ENCODE assay signal across 8 cellular contexts in genomic region chr2:26043862-26044736, GRCh38. TPM values are rescaled to one million over a fixed set of nuclear protein-coding genes. Genes with fewer than 3 reads are reported as not detected.
A peak's percentile ranks its signal among the peaks of the same experiment; 100 is the strongest.
DNase-seq lines count a peak whose midpoint lies in the region; ATAC-seq, FAIRE-seq and TF ChIP-seq lines count a peak whose summit lies in the region.

No MANE protein-coding gene starts in this region.

- H2AFZ ChIP-seq in H9 (ENCODE audit: low read length) (no peak overlapping the region), HepG2 (ENCODE audit: low read length) (no peak overlapping the region)

- intact Hi-C loops in HepG2 (cut with micrococcal nuclease; ENCODE audit: unreplicated experiment), result no loop called here

- no peaks in the 10 kb centered on the region for H3K27me3 Mint-ChIP-seq in H9 (ENCODE audit: low read depth)
- no peaks in the 10 kb centered on the region for H3K27me3 Mint-ChIP-seq in activated naive CD8-positive, alpha-beta T cell treated with anti-CD3 and anti-CD28 coated beads for 36 hours

- no peak for TF ChIP-seq POLR2A in HepG2 (IDR thresholded peaks at IDR 0.05; ENCODE audit: insufficient read depth in 1 of 2, low read depth in 2 of 2, low read length in 2 of 2)

- H3K79me1 ChIP-seq in H9 (ENCODE audit: insufficient read depth, low read depth, low read length, poor library complexity, severe bottlenecking), result peaks cover 5% of the 10 kb centered on the region

- H3T11ph ChIP-seq in H9 (ENCODE audit: low read length), result no peak overlapping the region

- H3K4ac ChIP-seq in H9 (ENCODE audit: low read depth, low read length), result no peak overlapping the region

- H2BK12ac ChIP-seq in H9 (ENCODE audit: insufficient read length, low read depth, low read length), result no peak overlapping the region

- no peaks in the 10 kb centered on the region for H3K9me3 Mint-ChIP-seq in H9
- no peaks in the 10 kb centered on the region for H3K9me3 Mint-ChIP-seq in activated naive CD8-positive, alpha-beta T cell treated with anti-CD3 and anti-CD28 coated beads for 36 hours

- H3K4me1 ChIP-seq in BLaER1 treated with 17β-estradiol and CSF1 and Interleukin-3, amounts not matched to agents 10 nM and 100 nM, result peaks cover 0 to 92% (median 10%) of the 10 kb centered on the region in 10 experiments; a peak in 13 of 20 replicates
- H3K4me1 ChIP-seq in H9 (ENCODE audit: insufficient read depth, low read length) (no peaks in the 10 kb centered on the region; the same call in 1 of the 2 replicates), HepG2 (ENCODE audit: insufficient read depth, low read length) (peaks cover 79% of the 10 kb centered on the region)

- TF ChIP-seq RAD21 in HepG2 (CRISPR knock-in tag; IDR thresholded peaks at IDR 0.05), result no peak

- TF ChIP-seq CTCF in H9 (conservative IDR thresholded peaks at IDR 0.05) (no peak), HepG2 (CRISPR knock-in tag; IDR thresholded peaks at IDR 0.05) (no peak)

- POLR2A ChIA-PET in HepG2 (lab: Yijun Ruan, JAX), result interaction anchor here (0.7 kb wide), 1 partner anchor 15 kb away, joined by 3 read pairs; no protein-coding TSS in a partner anchor

- no peak overlapping the region for H3K4me3 ChIP-seq in BLaER1 treated with 17β-estradiol and CSF1 and Interleukin-3, amounts not matched to agents 10 nM and 100 nM
- H3K4me3 ChIP-seq in HepG2 (replicated peaks in 1 of 3; ENCODE audit: insufficient read depth in 1 of 3, low read depth in 2 of 3, low read length in 3 of 3), result peak overlapping the region in 1 of 3 experiments; percentile 2; a peak in 1 of 6 replicates

- no peak for DNase-seq in H9
- DNase-seq in activated naive CD8-positive, alpha-beta T cell treated with anti-CD3 and anti-CD28 coated beads for 36 hours, result no peak
- peak; percentile 54 for DNase-seq in HepG2 (ENCODE audit: low spot score)
- DNase-seq in NCI-H2029 treated with DMSO at 0.1 percent for 48 hours (lab: John Stamatoyannopoulos, UW), result no peak
- no peak for DNase-seq in UCSD-AML1 (lab: John Stamatoyannopoulos, UW; ENCODE audit: unreplicated experiment)

- no peak overlapping the region for H3K23ac ChIP-seq in H9 (ENCODE audit: insufficient read length, low read depth, low read length)

- H3K4me3 Mint-ChIP-seq in H9, result peak overlapping the region in 1 of 2 experiments; percentile 7; a peak in 1 of 5 replicates
- peak overlapping the region; percentile 52 for H3K4me3 Mint-ChIP-seq in activated naive CD8-positive, alpha-beta T cell treated with anti-CD3 and anti-CD28 coated beads for 36 hours

- no peak overlapping the region for H3K18ac ChIP-seq in H9 (ENCODE audit: insufficient read length, low read depth, low read length)

- FAIRE-seq in HepG2 (lab: Jason Lieb, UNC), result no peak

- H2BK120ac ChIP-seq in H9 (ENCODE audit: low read depth, low read length, poor library complexity, severe bottlenecking), result no peak overlapping the region

- H2AK5ac ChIP-seq in H9 (ENCODE audit: insufficient read length, low read length), result no peak overlapping the region

- H3K14ac ChIP-seq in H9 (ENCODE audit: insufficient read depth, low read length), result no peak overlapping the region

- WGBS in H9 (ENCODE audit: extremely low coverage, insufficient read length, low lambda C conversion rate), result no CpG with 5 or more reads among the region's 8 CpGs
- 61% methylated on average over 8 of the region's 8 CpGs for WGBS in HepG2 (ENCODE audit: low lambda C conversion rate)

- CTCF ChIA-PET in HepG2 (lab: Yijun Ruan, JAX; ENCODE audit: low intra/inter-chr PET ratio, low total read pairs), result no interaction called here

- H3K27ac Mint-ChIP-seq in H9, result peak overlapping the region; percentile 7 to 86 (median 73)
- H3K27ac Mint-ChIP-seq in activated naive CD8-positive, alpha-beta T cell treated with anti-CD3 and anti-CD28 coated beads for 36 hours, result peak overlapping the region; percentile 50

- no peak overlapping the region for H4K91ac ChIP-seq in H9 (ENCODE audit: insufficient read length, low read depth, low read length)

- no peak overlapping the region for H4K5ac ChIP-seq in H9 (ENCODE audit: insufficient read length, low read depth, low read length)

- H3K9me3 ChIP-seq in BLaER1 treated with 17β-estradiol and CSF1 and Interleukin-3, amounts not matched to agents 10 nM and 100 nM (replicated peaks in 1 of 11), result peaks cover 0 to 28% (median 4%) of the 10 kb centered on the region in 11 experiments; a peak in 5 of 22 replicates
- H3K9me3 ChIP-seq in H9 (ENCODE audit: control insufficient read depth, low read depth, low read length) (no peaks in the 10 kb centered on the region), HepG2 (ENCODE audit: low read length) (no peaks in the 10 kb centered on the region)

- peaks cover 23 to 25% of the 10 kb centered on the region in 2 experiments for H3K4me1 Mint-ChIP-seq in H9
- peaks cover 52% of the 10 kb centered on the region for H3K4me1 Mint-ChIP-seq in activated naive CD8-positive, alpha-beta T cell treated with anti-CD3 and anti-CD28 coated beads for 36 hours

- peaks cover 61% of the 10 kb centered on the region; the same call in 1 of the 2 replicates for H3K79me2 ChIP-seq in H9 (ENCODE audit: insufficient read depth, low read length)
- peaks cover 97% of the 10 kb centered on the region for H3K79me2 ChIP-seq in HepG2 (ENCODE audit: insufficient read depth, low read length)

- no peak overlapping the region for H2BK15ac ChIP-seq in H9 (ENCODE audit: low read depth, low read length)

- no peak overlapping the region for H2BK20ac ChIP-seq in H9 (ENCODE audit: low read depth, low read length, poor library complexity, severe bottlenecking)

- peak; percentile 45 for ATAC-seq in HepG2
- no peak for ATAC-seq in GM21367 (IDR thresholded peaks at IDR 0.05; ENCODE audit: unreplicated experiment)
- no peak for ATAC-seq in HG02588 (IDR thresholded peaks at IDR 0.05; ENCODE audit: unreplicated experiment)

- peaks cover 13 to 29% (median 26%) of the 10 kb centered on the region in 3 experiments; a peak in 6 of 7 replicates for H3K36me3 Mint-ChIP-seq in H9 (ENCODE audit: insufficient read depth in 1 of 3, low read depth in 3 of 3)
- peaks cover 36% of the 10 kb centered on the region for H3K36me3 Mint-ChIP-seq in activated naive CD8-positive, alpha-beta T cell treated with anti-CD3 and anti-CD28 coated beads for 36 hours

- H3K23me2 ChIP-seq in H9 (ENCODE audit: insufficient read length, low read depth, low read length, poor library complexity, severe bottlenecking), result no peaks in the 10 kb centered on the region

- H3K56ac ChIP-seq in H9 (ENCODE audit: insufficient read length, low read depth, low read length), result no peak overlapping the region

- no peak overlapping the region for H4K8ac ChIP-seq in H9 (replicated peaks; ENCODE audit: insufficient read length, low read depth, low read length)

- in situ Hi-C loops in HepG2 (cut with HindIII; ENCODE audit: extremely low pct_ligation_motif_present, low pct_unique_long_range_greater_than_20kb), result no loop called here

- no peak for TF ChIP-seq EP300 in HepG2 (IDR thresholded peaks at IDR 0.05; ENCODE audit: low read depth in 2 of 2, low read length in 2 of 2)
- no peak for TF ChIP-seq EP300 in HepG2 (CRISPR knock-in tag; IDR thresholded peaks at IDR 0.05; ENCODE audit: borderline replicate concordance)

- no peaks in the 10 kb centered on the region for H3K27me3 ChIP-seq in BLaER1 treated with 17β-estradiol and CSF1 and Interleukin-3, amounts not matched to agents 10 nM and 100 nM
- H3K27me3 ChIP-seq in H9 (ENCODE audit: insufficient read depth, low read length), result no peaks in the 10 kb centered on the region
- no peaks in the 10 kb centered on the region for H3K27me3 ChIP-seq in HepG2 (ENCODE audit: control insufficient read depth in 1 of 2, insufficient read depth in 2 of 2, low read length in 2 of 2)

- H3K9ac ChIP-seq in BLaER1 treated with 17β-estradiol and CSF1 and Interleukin-3, amounts not matched to agents 10 nM and 100 nM, result peak overlapping the region in 2 of 11 experiments; percentile 5 to 51; a peak in 2 of 22 replicates
- H3K9ac ChIP-seq in H9 (ENCODE audit: extremely low read depth, insufficient read length, low read length) (no peak overlapping the region), HepG2 (ENCODE audit: insufficient read depth, low read depth, low read length) (no peak overlapping the region)

- BruUV-seq in HepG2 (replicated peaks; lab: Mats Ljungman, UMichigan), result TSS peak; percentile 12

- H3K27ac ChIP-seq in BLaER1 treated with 17β-estradiol and CSF1 and Interleukin-3, amounts not matched to agents 10 nM and 100 nM, result 0 out of 22 replicates have a peak overlapping the region, but pooled peaks of 1 of the 11 experiments have one; percentile 20
- H3K27ac ChIP-seq in H9 (ENCODE audit: insufficient read length, low read depth, low read length) (no peak overlapping the region), HepG2 (ENCODE audit: extremely low read length, insufficient read depth, low read length) (peak overlapping the region; percentile 54)

- no peak overlapping the region for H2BK5ac ChIP-seq in H9 (ENCODE audit: insufficient read length, low read length)

- H3K4me2 ChIP-seq in BLaER1 treated with 17β-estradiol and CSF1 and Interleukin-3, amounts not matched to agents 10 nM and 100 nM, result peak overlapping the region in 7 of 11 experiments; percentile 0 to 95 (median 54); a peak in 11 of 22 replicates
- H3K4me2 ChIP-seq in H9 (ENCODE audit: insufficient read depth, insufficient read length, low read length), result no peak overlapping the region
- peak overlapping the region; percentile 52 for H3K4me2 ChIP-seq in HepG2 (ENCODE audit: low read depth, low read length)

- H4K20me1 ChIP-seq in BLaER1 treated with 17β-estradiol and CSF1 and Interleukin-3, amounts not matched to agents 10 nM and 100 nM, result peaks cover 97 to 100% (median 100%) of the 10 kb centered on the region in 11 experiments
- H4K20me1 ChIP-seq in H9 (ENCODE audit: control insufficient read depth, insufficient read depth, insufficient read length) (no peaks in the 10 kb centered on the region), HepG2 (ENCODE audit: insufficient read depth, low read length) (peaks cover 76% of the 10 kb centered on the region)

- H3K36me3 ChIP-seq in BLaER1 treated with 17β-estradiol and CSF1 and Interleukin-3, amounts not matched to agents 10 nM and 100 nM, result peaks cover 48 to 100% (median 87%) of the 10 kb centered on the region in 11 experiments
- peaks cover 7 to 29% of the 10 kb centered on the region in 2 experiments for H3K36me3 ChIP-seq in HepG2 (replicated peaks in 1 of 2; ENCODE audit: control insufficient read depth in 1 of 2, insufficient read depth in 2 of 2, low read length in 2 of 2)

RNA-seq across cellular contexts. Expression of gene RAB10, which starts 10.2 kb away (rescaled TPM):
- total RNA-seq in H9 (2021), result 124 and 130 TPM in 2 replicates
- 100 to 1,000 TPM; 106 to 109 TPM for total RNA-seq in activated naive CD8-positive, alpha-beta T cell treated with anti-CD3 and anti-CD28 coated beads for 36 hours
- 106 and 120 TPM in 2 replicates for total RNA-seq in HepG2 (2016; rRNA removed; fragmentation: Illumina TruSeq; extraction: Trizol)
- 19.3 and 24.2 TPM in 2 replicates for total RNA-seq in HepG2 (2016; cell fraction: cytosol; rRNA removed; fragmentation: Illumina TruSeq; extraction: Trizol; ENCODE audit: low read depth)
- 113 and 116 TPM in 2 replicates for total RNA-seq in HepG2 (2016; cell fraction: insoluble cytoplasmic fraction; rRNA removed; fragmentation: Illumina TruSeq; extraction: Trizol)
- 40.0 and 43.5 TPM in 2 replicates for total RNA-seq in HepG2 (2016; cell fraction: membrane; rRNA removed; fragmentation: Illumina TruSeq; extraction: Trizol)
- total RNA-seq in HepG2 (2016; cell fraction: nucleus; rRNA removed; fragmentation: Illumina TruSeq; extraction: Trizol), result 72.2 and 76.5 TPM in 2 replicates
- polyA plus RNA-seq in HepG2 (2011; rRNA removed), result 39.0 and 48.2 TPM in 2 replicates
- polyA plus RNA-seq in HepG2 (2011; cell fraction: cytosol; rRNA removed), result 33.3 and 40.9 TPM in 2 replicates
- 28.6 and 31.9 TPM in 2 replicates for polyA plus RNA-seq in HepG2 (2011; cell fraction: nucleus; rRNA removed)
- 98.5 and 102 TPM in 2 replicates for polyA plus RNA-seq in HepG2 (2012)
- 18.0 and 27.8 TPM in 2 replicates for polyA plus RNA-seq in HepG2 (2016; cell fraction: cytosol; fragmentation: Illumina TruSeq; extraction: Trizol; ENCODE audit: low read depth)
- 113 and 118 TPM in 2 replicates for polyA plus RNA-seq in HepG2 (2016; cell fraction: insoluble cytoplasmic fraction; fragmentation: Illumina TruSeq; extraction: Trizol; ENCODE audit: low read depth)
- 28.6 and 39.1 TPM in 2 replicates for polyA plus RNA-seq in HepG2 (2016; cell fraction: membrane; fragmentation: Illumina TruSeq; extraction: Trizol; ENCODE audit: low read depth)
- 112 and 122 TPM in 2 replicates for polyA plus RNA-seq in HepG2 (2016; cell fraction: nucleus; fragmentation: Illumina TruSeq; extraction: Trizol; ENCODE audit: insufficient read depth, low read depth)
- polyA minus RNA-seq in HepG2 (2011; rRNA and poly(A)+ RNA removed; ENCODE audit: low replicate concordance), result 42.7 and 61.6 TPM in 2 replicates
- polyA minus RNA-seq in HepG2 (2011; cell fraction: cytosol; rRNA and poly(A)+ RNA removed), result 82.0 and 98.0 TPM in 2 replicates
- polyA minus RNA-seq in HepG2 (2011; cell fraction: nucleus; rRNA and poly(A)+ RNA removed), result 46.1 and 55.2 TPM in 2 replicates
